16 cellular contexts compared by ENCODE assay signal in the genomic region with DNA sequence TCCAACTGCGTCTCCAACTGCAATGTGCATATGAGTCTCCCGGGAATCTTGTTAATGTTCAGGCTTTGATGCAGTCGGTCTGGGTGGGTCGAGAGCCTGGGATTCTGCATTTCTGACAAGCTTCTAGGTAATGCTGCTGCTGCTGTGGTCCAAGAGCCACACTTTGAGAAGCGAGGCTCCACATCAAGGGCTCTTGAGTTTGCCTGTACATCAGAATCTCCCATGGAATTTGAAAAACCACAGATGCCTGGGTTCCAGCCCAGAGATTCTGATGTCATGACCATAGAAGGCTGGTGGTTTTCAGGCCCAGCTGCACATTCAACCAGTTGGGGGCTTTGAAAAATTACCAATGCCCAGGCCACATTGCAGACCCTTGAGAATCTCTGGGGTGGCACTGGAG.
DNase-seq lines count a peak whose midpoint lies in the region; ATAC-seq and TF ChIP-seq lines count a peak whose summit lies in the region.
"Had no signal": no experiment of that assay in that cellular context is flagged by ENCODE, and none has a peak within 500 bp of the region (broad histone marks: within the 10 kb centered on the region; RNA-seq: fewer than 3 reads in every experiment).

No MANE protein-coding gene starts in this region.

- H3K4me3 ChIP-seq in fibroblast of villous mesenchyme (ENCODE audit: low read depth, low read length) (no peak overlapping the region), vagina (no peak overlapping the region)
- H3K4me3 ChIP-seq: adrenal gland, esophagus squamous epithelium had no signal

- no peaks in the 10 kb centered on the region for H3K36me3 Mint-ChIP-seq in activated naive CD4-positive, alpha-beta T cell treated with anti-CD3 and anti-CD28 coated beads, Interleukin-2, amount 50 U/mL, for 24 hours
- H3K36me3 Mint-ChIP-seq in T-cell, result no peaks in the 10 kb centered on the region

- peaks cover 28% of the 10 kb centered on the region for H3K4me1 Mint-ChIP-seq in activated naive CD4-positive, alpha-beta T cell treated with anti-CD3 and anti-CD28 coated beads, Interleukin-2, amount 50 U/mL, for 24 hours
- peaks cover 28 to 34% (median 32%) of the 10 kb centered on the region in 3 donors for H3K4me1 Mint-ChIP-seq in T-cell

- no peak for TF ChIP-seq POLR2A in vagina (IDR thresholded peaks at IDR 0.05)

- ATAC-seq in T-cell (replicated peaks in 1 of 4) (peak in 1 of 4 experiments; percentile 8), HG03135 (IDR thresholded peaks at IDR 0.05; ENCODE audit: unreplicated experiment) (no peak), GM21367 (IDR thresholded peaks at IDR 0.05; ENCODE audit: unreplicated experiment) (no peak)

- no peak for TF ChIP-seq CTCF in fibroblast of villous mesenchyme (IDR thresholded peaks at IDR 0.05; ENCODE audit: insufficient read depth, low read depth, low read length)
- TF ChIP-seq CTCF in vagina (IDR thresholded peaks at IDR 0.05), result no peak

- H3K9me3 ChIP-seq in vagina, result no peaks in the 10 kb centered on the region
- H3K9me3 ChIP-seq: adrenal gland, esophagus squamous epithelium had no signal

- H3K27ac Mint-ChIP-seq in activated naive CD4-positive, alpha-beta T cell treated with anti-CD3 and anti-CD28 coated beads, Interleukin-2, amount 50 U/mL, for 24 hours, result peak overlapping the region; percentile 4
- H3K27ac Mint-ChIP-seq in T-cell, result peak overlapping the region in 1 of 2 donors; percentile 38
- H3K27ac Mint-ChIP-seq: stimulated activated naive CD8-positive, alpha-beta T cell treated with anti-CD3 and anti-CD28 coated beads, Interleukin-15, Interleukin-2, amounts not matched to agents 100 ng/mL and 50 ng/mL, for 24 hours had no signal

- H3K4me3 Mint-ChIP-seq in activated naive CD4-positive, alpha-beta T cell treated with anti-CD3 and anti-CD28 coated beads, Interleukin-2, amount 50 U/mL, for 24 hours, result no peak overlapping the region
- H3K4me3 Mint-ChIP-seq in T-cell, result peak overlapping the region in 2 of 3 donors; percentile 40 to 73

- CTCF ChIA-PET in T-cell (lab: Charles Lee), result interaction anchor here in 1 of 2 donors (0.6 to 1.0 kb wide), 4 partner anchors 15 to 1784 kb away, joined by 3 to 6 read pairs (median 4); no protein-coding TSS in a partner anchor

- H3K9me3 Mint-ChIP-seq in activated naive CD4-positive, alpha-beta T cell treated with anti-CD3 and anti-CD28 coated beads, Interleukin-2, amount 50 U/mL, for 24 hours, result no peaks in the 10 kb centered on the region
- H3K9me3 Mint-ChIP-seq in T-cell, result no peaks in the 10 kb centered on the region
- H3K9me3 Mint-ChIP-seq: stimulated activated naive CD8-positive, alpha-beta T cell treated with anti-CD3 and anti-CD28 coated beads, Interleukin-15, Interleukin-2, amounts not matched to agents 100 ng/mL and 50 ng/mL, for 24 hours had no signal

- no peak for DNase-seq in activated naive CD4-positive, alpha-beta T cell (lab: John Stamatoyannopoulos, UW)
- no peak for DNase-seq in T-cell
- DNase-seq in fibroblast of villous mesenchyme (ENCODE audit: low read depth), result peak; percentile 10
- no peak for DNase-seq in GOT3 (lab: John Stamatoyannopoulos, UW)
- DNase-seq in vagina (ENCODE audit: extremely low spot score in 2 of 2), result no peak
- DNase-seq: adrenal gland, dermis blood vessel endothelial cell, esophagus squamous epithelium, MM.1S, NCI-H2081 treated with DMSO at 0.1 percent for 48 hours, nucleus accumbens, SHP77 had no signal

- H3K27me3 Mint-ChIP-seq in activated naive CD4-positive, alpha-beta T cell treated with anti-CD3 and anti-CD28 coated beads, Interleukin-2, amount 50 U/mL, for 24 hours, result no peaks in the 10 kb centered on the region
- H3K27me3 Mint-ChIP-seq in T-cell, result no peaks in the 10 kb centered on the region

- intact Hi-C loops in vagina (cut with DNase I), result no loop called here

- no peaks in the 10 kb centered on the region for H3K36me3 ChIP-seq in vagina
- H3K36me3 ChIP-seq: adrenal gland, esophagus squamous epithelium had no signal

- POLR2A ChIA-PET in T-cell (lab: Charles Lee), result no interaction called here

- no peaks in the 10 kb centered on the region for H3K27me3 ChIP-seq in vagina
- H3K27me3 ChIP-seq: adrenal gland had no signal

- H3K4me1 ChIP-seq in vagina, result no peaks in the 10 kb centered on the region
- H3K4me1 ChIP-seq: adrenal gland had no signal

- no peak overlapping the region for H3K27ac ChIP-seq in vagina
- H3K27ac ChIP-seq: adrenal gland, esophagus squamous epithelium had no signal
